ENCODE assay signal across 8 cellular contexts in the genomic region with DNA sequence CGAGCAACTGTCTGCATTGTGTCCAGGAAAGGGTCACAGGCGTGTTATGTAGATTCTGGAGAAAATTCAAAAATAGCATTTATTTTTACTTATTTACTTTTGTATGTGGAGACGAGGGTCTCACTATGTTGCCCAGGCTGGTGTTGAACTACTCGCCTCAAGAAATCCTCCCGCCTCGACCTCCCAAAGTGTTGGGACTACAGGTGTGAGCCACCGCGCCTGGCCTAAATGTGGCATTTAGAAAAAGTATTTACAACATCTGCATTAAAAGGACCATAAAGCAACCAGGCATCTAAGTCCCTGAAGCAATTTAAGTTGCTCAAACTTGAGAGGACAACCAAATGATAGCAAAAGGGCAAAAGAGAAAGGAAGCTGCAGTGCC. TPM values are rescaled to one million over a fixed set of nuclear protein-coding genes. Genes with fewer than 3 reads are reported as not detected.
DNase-seq lines count a peak whose midpoint lies in the region; ATAC-seq and TF ChIP-seq lines count a peak whose summit lies in the region.

No MANE protein-coding gene starts in this region.

- ATAC-seq in GM18868 (IDR thresholded peaks at IDR 0.05; ENCODE audit: unreplicated experiment) (no peak), HG02885 (IDR thresholded peaks at IDR 0.05; ENCODE audit: poor library complexity, unreplicated experiment) (no peak)

- WGBS in lower leg skin, 2 donors, result 34 to 42% methylated on average over 8 of the region's 8 CpGs
- 47 to 49% methylated on average over 8 of the region's 8 CpGs for WGBS in tibial nerve, 2 donors

- peaks cover 4 to 28% (median 15%) of the 10 kb centered on the region in 4 donors for H3K4me1 ChIP-seq in tibial nerve

- H3K36me3 Mint-ChIP-seq in activated T-cell treated with anti-CD3 and anti-CD28 coated beads, Interleukin-2, amount 50 U/mL, for 24 hours (ENCODE audit: low read depth), result peaks cover 97% of the 10 kb centered on the region

- intact Hi-C loops in lower leg skin (cut with DNase I; ENCODE audit: low total_unique reads), result no loop called here

- in situ Hi-C loops in astrocyte of the cerebellum (cut with HindIII; ENCODE audit: low sequenced_read_pairs), result no loop called here

- H3K4me1 Mint-ChIP-seq in activated T-cell treated with anti-CD3 and anti-CD28 coated beads, Interleukin-2, amount 50 U/mL, for 24 hours (ENCODE audit: low read depth), result peaks cover 43% of the 10 kb centered on the region

- H3K9me3 ChIP-seq in tibial nerve, result no peaks in the 10 kb centered on the region

- peaks cover 0 to 44% (median 0%) of the 10 kb centered on the region in 3 donors for H3K36me3 ChIP-seq in tibial nerve

- TF ChIP-seq CTCF in astrocyte of the cerebellum (IDR thresholded peaks at IDR 0.05; ENCODE audit: low read depth, low read length, missing control alignments) (no peak), lower leg skin (IDR thresholded peaks at IDR 0.05) (no peak), tibial nerve (IDR thresholded peaks at IDR 0.05) (no peak)

- peak overlapping the region; percentile 97 for H3K4me3 Mint-ChIP-seq in activated T-cell treated with anti-CD3 and anti-CD28 coated beads, Interleukin-2, amount 50 U/mL, for 24 hours

- no peaks in the 10 kb centered on the region for H3K27me3 ChIP-seq in tibial nerve

- no peak for DNase-seq in activated T-cell treated with anti-CD3 and anti-CD28 coated beads, Interleukin-2, amount 50 U/mL, for 24 hours
- no peak for DNase-seq in activated T-cell treated with anti-CD3 and anti-CD28 coated beads, Interleukin-2, amount 50 U/mL, for 1 hour
- DNase-seq in astrocyte of the cerebellum (ENCODE audit: low read depth) (no peak), lower leg skin (ENCODE audit: low spot score in 2 of 2) (peak in 1 of 2 donors; percentile 84), tibial nerve (ENCODE audit: low spot score in 2 of 2) (no peak), NCI-H187 treated with DMSO at 0.1 percent for 48 hours (lab: John Stamatoyannopoulos, UW) (no peak)

- no peak for TF ChIP-seq POLR2A in lower leg skin (IDR thresholded peaks at IDR 0.05)
- TF ChIP-seq POLR2A in tibial nerve (IDR thresholded peaks at IDR 0.05), result no peak

- H3K27ac ChIP-seq in tibial nerve, result peak overlapping the region; percentile 94 to 98 (median 96)

- TF ChIP-seq EP300 in tibial nerve (IDR thresholded peaks at IDR 0.05), result no peak

- H3K27me3 Mint-ChIP-seq in activated T-cell treated with anti-CD3 and anti-CD28 coated beads, Interleukin-2, amount 50 U/mL, for 24 hours, result no peaks in the 10 kb centered on the region

- peak overlapping the region; percentile 99 for H3K27ac Mint-ChIP-seq in activated T-cell treated with anti-CD3 and anti-CD28 coated beads, Interleukin-2, amount 50 U/mL, for 24 hours

- no peaks in the 10 kb centered on the region for H3K9me3 Mint-ChIP-seq in activated T-cell treated with anti-CD3 and anti-CD28 coated beads, Interleukin-2, amount 50 U/mL, for 24 hours

- H3K4me3 ChIP-seq in astrocyte of the cerebellum (ENCODE audit: low read depth, low read length) (peak overlapping the region; percentile 97), lower leg skin (ENCODE audit: low read depth, poor library complexity, severe bottlenecking) (peak overlapping the region; percentile 100), tibial nerve (peak overlapping the region; percentile 69 to 99 (median 92))

RNA-seq across cellular contexts. Expression of a gene that starts 0.6 kb away (rescaled TPM):
- total RNA-seq in lower leg skin, result 10 to 100 TPM in 1 of 4 donors, 1 to 10 TPM in 3; 3.3 to 13.0 (median 6.2) TPM
- total RNA-seq in tibial nerve, result 10 to 100 TPM in 3 of 4 donors, 1 to 10 TPM in 1; 7.1 to 26.5 (median 16.2) TPM

RNA-seq across cellular contexts. Expression of a gene that starts 0.8 kb away (rescaled TPM):
- total RNA-seq in lower leg skin (1,000 to 10,000 TPM in 3 of 4 donors, 100 to 1,000 TPM in 1; 913 to 2,100 (median 1,383) TPM), tibial nerve (100 to 1,000 TPM; 800 to 945 (median 825) TPM)
